Comparison of ENCODE assay signal across 1 cellular context in the genomic region with DNA sequence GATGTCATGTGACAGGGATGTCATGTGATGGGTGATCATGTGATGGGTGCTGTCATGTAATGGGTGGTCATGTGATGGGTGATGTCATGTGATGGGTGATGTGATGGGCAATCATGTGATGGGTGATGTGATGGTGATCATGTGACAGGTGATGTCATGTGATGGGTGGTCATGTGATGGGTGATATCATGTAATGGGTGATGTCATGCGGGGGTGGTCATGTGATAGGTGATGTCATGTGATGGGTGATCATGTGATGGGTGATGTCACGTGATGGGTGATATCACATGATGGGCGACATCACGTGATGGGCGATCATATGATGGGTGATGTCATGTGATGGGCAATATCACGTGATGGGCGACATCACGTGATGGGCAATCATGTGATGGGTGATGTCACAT.
TF ChIP-seq lines count a peak whose summit lies in the region.

No MANE protein-coding gene starts in this region.

TF ChIP-seq in H1, 55 proteins besides CTCF, POLR2A, EP300 and RAD21:
- 0 out of 4 replicates have a peak, but pooled peaks of 1 of the 2 experiments have one; percentile 0 for TF ChIP-seq SIN3A (conservative IDR thresholded peaks at IDR 0.05 in 1 of 2, IDR thresholded peaks at IDR 0.05 in 1 of 2; ENCODE audit: low read depth in 1 of 2, low read length in 2 of 2)
- TF ChIP-seq SIX5 (IDR thresholded peaks at IDR 0.05; ENCODE audit: low read depth, low read length) = no peak
- TF ChIP-seq SRF (IDR thresholded peaks at IDR 0.05; ENCODE audit: low read depth, low read length) = no peak
- TF ChIP-seq, protein P1, sequence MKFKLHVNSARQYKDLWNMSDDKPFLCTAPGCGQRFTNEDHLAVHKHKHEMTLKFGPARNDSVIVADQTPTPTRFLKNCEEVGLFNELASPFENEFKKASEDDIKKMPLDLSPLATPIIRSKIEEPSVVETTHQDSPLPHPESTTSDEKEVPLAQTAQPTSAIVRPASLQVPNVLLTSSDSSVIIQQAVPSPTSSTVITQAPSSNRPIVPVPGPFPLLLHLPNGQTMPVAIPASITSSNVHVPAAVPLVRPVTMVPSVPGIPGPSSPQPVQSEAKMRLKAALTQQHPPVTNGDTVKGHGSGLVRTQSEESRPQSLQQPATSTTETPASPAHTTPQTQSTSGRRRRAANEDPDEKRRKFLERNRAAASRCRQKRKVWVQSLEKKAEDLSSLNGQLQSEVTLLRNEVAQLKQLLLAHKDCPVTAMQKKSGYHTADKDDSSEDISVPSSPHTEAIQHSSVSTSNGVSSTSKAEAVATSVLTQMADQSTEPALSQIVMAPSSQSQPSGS (IDR thresholded peaks at IDR 0.05; ENCODE audit: low read length) = 0 out of 2 replicates have a peak, but pooled peaks have one; percentile 18
- TF ChIP-seq, protein P2, sequence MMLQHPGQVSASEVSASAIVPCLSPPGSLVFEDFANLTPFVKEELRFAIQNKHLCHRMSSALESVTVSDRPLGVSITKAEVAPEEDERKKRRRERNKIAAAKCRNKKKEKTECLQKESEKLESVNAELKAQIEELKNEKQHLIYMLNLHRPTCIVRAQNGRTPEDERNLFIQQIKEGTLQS (IDR thresholded peaks at IDR 0.05; ENCODE audit: insufficient read depth, low read depth, low read length) = peak; percentile 89
- TF ChIP-seq TAF1 (IDR thresholded peaks at IDR 0.05; ENCODE audit: low read depth, low read length) = no peak
- TF ChIP-seq, protein P3, sequence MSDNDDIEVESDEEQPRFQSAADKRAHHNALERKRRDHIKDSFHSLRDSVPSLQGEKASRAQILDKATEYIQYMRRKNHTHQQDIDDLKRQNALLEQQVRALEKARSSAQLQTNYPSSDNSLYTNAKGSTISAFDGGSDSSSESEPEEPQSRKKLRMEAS (IDR thresholded peaks at IDR 0.05) = 0 out of 2 replicates have a peak, but pooled peaks have one; percentile 1
- no peak for TF ChIP-seq CBX5 (IDR thresholded peaks at IDR 0.05; ENCODE audit: low read depth, low read length)
- TF ChIP-seq CHD1 (IDR thresholded peaks at IDR 0.05; ENCODE audit: low read depth, low read length) = no peak
- TF ChIP-seq, protein P4, sequence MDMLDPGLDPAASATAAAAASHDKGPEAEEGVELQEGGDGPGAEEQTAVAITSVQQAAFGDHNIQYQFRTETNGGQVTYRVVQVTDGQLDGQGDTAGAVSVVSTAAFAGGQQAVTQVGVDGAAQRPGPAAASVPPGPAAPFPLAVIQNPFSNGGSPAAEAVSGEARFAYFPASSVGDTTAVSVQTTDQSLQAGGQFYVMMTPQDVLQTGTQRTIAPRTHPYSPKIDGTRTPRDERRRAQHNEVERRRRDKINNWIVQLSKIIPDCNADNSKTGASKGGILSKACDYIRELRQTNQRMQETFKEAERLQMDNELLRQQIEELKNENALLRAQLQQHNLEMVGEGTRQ (IDR thresholded peaks at IDR 0.05; ENCODE audit: low read length) = peak; percentile 91
- TF ChIP-seq KDM4A (IDR thresholded peaks at IDR 0.05; ENCODE audit: low read depth, low read length, severe bottlenecking) = no peak
- TF ChIP-seq SP4 (IDR thresholded peaks at IDR 0.05; ENCODE audit: low read length) = peak; percentile 98; the same call in 1 of the 2 replicates
- no peak for TF ChIP-seq JUND (IDR thresholded peaks at IDR 0.05; ENCODE audit: low read length)
- 0 out of 2 replicates have a peak, but pooled peaks have one; percentile 0 for TF ChIP-seq MAFK (IDR thresholded peaks at IDR 0.05; ENCODE audit: low read depth, low read length)
